8 cellular contexts compared by ENCODE assay signal in genomic region chr1:29703596-29703995, GRCh38.
A peak's percentile ranks its signal among the peaks of the same experiment; 100 is the strongest.
DNase-seq lines count a peak whose midpoint lies in the region; ATAC-seq and TF ChIP-seq lines count a peak whose summit lies in the region.

No MANE protein-coding gene starts in this region.

- H3K4me1 ChIP-seq in lower lobe of right lung, result no peaks in the 10 kb centered on the region

- H3K36me3 Mint-ChIP-seq in T-helper 17 cell (ENCODE audit: low read depth), result peaks cover 8% of the 10 kb centered on the region

- H3K27me3 ChIP-seq in lower lobe of right lung (ENCODE audit: low read depth), result peaks cover 25% of the 10 kb centered on the region

- no peaks in the 10 kb centered on the region for H3K36me3 ChIP-seq in lower lobe of right lung

- ATAC-seq in Right ventricle myocardium superior (ENCODE audit: poor library complexity) (peak; percentile 53), left cardiac atrium (no peak), lower lobe of right lung (no peak), T-helper 17 cell (no peak), HG02759 (IDR thresholded peaks at IDR 0.05; ENCODE audit: unreplicated experiment) (no peak)

- H3K27ac Mint-ChIP-seq in T-helper 17 cell, result no peak overlapping the region

- no peak for DNase-seq in Right ventricle myocardium superior
- DNase-seq in left cardiac atrium, result no peak
- peak; percentile 28 for DNase-seq in NCI-H2196 treated with DMSO at 0.1 percent for 48 hours (lab: John Stamatoyannopoulos, UW; ENCODE audit: unreplicated experiment)
- peak; percentile 38 for DNase-seq in cerebellar cortex (ENCODE audit: low spot score)
- DNase-seq in lower lobe of right lung, result no peak
- no peak for DNase-seq in activated CD8-positive, alpha-beta memory T cell treated with anti-CD3 and anti-CD28 coated beads, Interleukin-2, amount 50 U/mL, for 48 hours
- no peak for DNase-seq in T-helper 17 cell

- no peak overlapping the region for H3K4me3 Mint-ChIP-seq in T-helper 17 cell

- H3K27ac ChIP-seq in lower lobe of right lung, result no peak overlapping the region

- TF ChIP-seq CTCF in lower lobe of right lung (IDR thresholded peaks at IDR 0.05), result peak; percentile 72

- H3K4me1 Mint-ChIP-seq in T-helper 17 cell, result peaks cover 5% of the 10 kb centered on the region

- H3K4me3 ChIP-seq in lower lobe of right lung, result no peak overlapping the region

- intact Hi-C loops in Right ventricle myocardium superior (cut with DNase I), result no loop called here
- intact Hi-C loops in left cardiac atrium (cut with DNase I), result no loop called here
- intact Hi-C loops in lower lobe of right lung (cut with DNase I), result no loop called here

- peaks cover 70% of the 10 kb centered on the region for H3K27me3 Mint-ChIP-seq in T-helper 17 cell

- H3K9me3 ChIP-seq in lower lobe of right lung, result no peaks in the 10 kb centered on the region
- H3K9me3 ChIP-seq in T-helper 17 cell (ENCODE audit: control insufficient read depth, low read length, poor library complexity, severe bottlenecking), result no peaks in the 10 kb centered on the region

Comparison
In these comparisons a context has a peak if more than half of its experiments do, and no peak if none do; other contexts are left out.
1. DNase-seq: peak in NCI-H2196 treated with DMSO at 0.1 percent for 48 hours (single experiment) and cerebellar cortex (single experiment); none in Right ventricle myocardium superior (single experiment), left cardiac atrium (single experiment), lower lobe of right lung (single experiment), activated CD8-positive, alpha-beta memory T cell treated with anti-CD3 and anti-CD28 coated beads, Interleukin-2, amount 50 U/mL, for 48 hours (single experiment) and T-helper 17 cell (0 of 3).